17 cellular contexts compared by ENCODE assay signal in the genomic region with DNA sequence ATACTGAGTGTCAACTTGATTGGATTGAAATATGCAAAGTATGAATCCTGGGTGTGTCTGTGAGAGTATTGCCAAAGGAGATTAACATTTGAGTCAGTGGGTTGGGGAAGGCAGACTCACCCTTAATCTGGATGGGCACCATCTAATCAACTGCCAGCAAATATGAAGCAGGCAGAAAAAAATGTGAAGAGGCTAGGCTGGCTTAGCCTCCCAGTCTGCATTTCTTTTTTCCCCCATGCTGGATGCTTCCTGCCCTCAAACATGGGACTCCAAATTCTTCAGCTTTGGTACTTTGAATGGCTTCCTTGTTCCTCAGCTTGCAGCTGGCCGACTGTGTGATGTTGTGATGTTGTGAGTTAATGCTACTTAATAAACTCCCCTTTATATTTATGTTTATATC.
DNase-seq lines count a peak whose midpoint lies in the region; ATAC-seq and TF ChIP-seq lines count a peak whose summit lies in the region.
"Had no signal": no experiment of that assay in that cellular context is flagged by ENCODE, and none has a peak within 500 bp of the region (broad histone marks: within the 10 kb centered on the region; RNA-seq: fewer than 3 reads in every experiment).

No MANE protein-coding gene starts in this region.

- H3K4me3 ChIP-seq in PC-3 (ENCODE audit: low read length) (no peak overlapping the region), cardiac fibroblast (replicated peaks in 1 of 2; ENCODE audit: low read depth in 2 of 2, low read length in 2 of 2) (no peak overlapping the region), neural progenitor cell (no peak overlapping the region)
- H3K4me3 ChIP-seq: GM23248 had no signal

- DNase-seq in HT1080 (ENCODE audit: low read depth) (peak; percentile 3), PC-3 (peak; percentile 71), cardiac fibroblast (ENCODE audit: low read depth in 2 of 2) (peak; percentile 22 to 47), neural progenitor cell (ENCODE audit: low spot score) (peak; percentile 7), occipital lobe (lab: John Stamatoyannopoulos, UW) (no peak), OCI-M2 (lab: John Stamatoyannopoulos, UW; ENCODE audit: unreplicated experiment) (no peak), NCI-H146 (lab: John Stamatoyannopoulos, UW) (no peak)
- DNase-seq: CD8-positive, alpha-beta memory T cell; GF-D8; GM23248; MV-4-11; NCI-H1436; NCI-H2081 treated with DMSO at 0.1 percent for 48 hours; NCI-H345; SHP77 had no signal

- H3K4me2 ChIP-seq in PC-3 (ENCODE audit: low read length) (peak overlapping the region; percentile 50), neural progenitor cell (no peak overlapping the region)
- H3K4me2 ChIP-seq: KMS-11 had no signal

- H3K4me3 Mint-ChIP-seq in neural progenitor cell: no peak overlapping the region
- H3K4me3 Mint-ChIP-seq: CD8-positive, alpha-beta memory T cell had no signal

- H3K79me2 ChIP-seq in PC-3 (ENCODE audit: low read length): no peaks in the 10 kb centered on the region
- H3K79me2 ChIP-seq in neural progenitor cell (ENCODE audit: low read depth): no peaks in the 10 kb centered on the region

- H3K9me2 ChIP-seq in PC-3 (replicated peaks; ENCODE audit: low read length): no peaks in the 10 kb centered on the region

- no peaks in the 10 kb centered on the region for H3K27me3 Mint-ChIP-seq in neural progenitor cell (ENCODE audit: insufficient read depth, low read depth)
- H3K27me3 Mint-ChIP-seq: CD8-positive, alpha-beta memory T cell had no signal

- ATAC-seq in PC-3: no peak; the same call in 1 of the 2 replicates

- H3K9ac ChIP-seq in PC-3 (ENCODE audit: low read length) (no peak overlapping the region), neural progenitor cell (no peak overlapping the region)
- H3K9ac ChIP-seq: GM23248, KMS-11 had no signal

- H2AFZ ChIP-seq in PC-3 (ENCODE audit: low read length) (no peak overlapping the region), neural progenitor cell (replicated peaks) (no peak overlapping the region)
- H2AFZ ChIP-seq: GM23248 had no signal

- no peaks in the 10 kb centered on the region for H3K27me3 ChIP-seq in PC-3 (ENCODE audit: low read length)
- no peaks in the 10 kb centered on the region for H3K27me3 ChIP-seq in neural progenitor cell

- peaks cover 12% of the 10 kb centered on the region for H3K4me1 Mint-ChIP-seq in neural progenitor cell
- H3K4me1 Mint-ChIP-seq: CD8-positive, alpha-beta memory T cell had no signal

- H4K20me1 ChIP-seq in PC-3 (ENCODE audit: low read length) (no peaks in the 10 kb centered on the region), neural progenitor cell (ENCODE audit: low read depth) (no peaks in the 10 kb centered on the region)

- TF ChIP-seq CTCF in PC-3 (conservative IDR thresholded peaks at IDR 0.05; ENCODE audit: low read depth, low read length) (no peak), cardiac fibroblast (IDR thresholded peaks at IDR 0.05; ENCODE audit: low read depth, low read length) (no peak), neural progenitor cell (IDR thresholded peaks at IDR 0.05) (no peak)

- CTCF ChIA-PET in PC-3 (lab: Charles Lee): no interaction called here

- H3K9me3 ChIP-seq in PC-3 (ENCODE audit: low read length) (no peaks in the 10 kb centered on the region), neural progenitor cell (ENCODE audit: low read depth) (no peaks in the 10 kb centered on the region)

- peaks cover 10% of the 10 kb centered on the region for H3K9me3 Mint-ChIP-seq in neural progenitor cell

- H3K27ac Mint-ChIP-seq in neural progenitor cell: no peak overlapping the region
- H3K27ac Mint-ChIP-seq: CD8-positive, alpha-beta memory T cell had no signal

- POLR2A ChIA-PET in PC-3 (lab: Charles Lee; ENCODE audit: unreplicated experiment): no interaction called here

- no peaks in the 10 kb centered on the region for H3K36me3 Mint-ChIP-seq in neural progenitor cell
- H3K36me3 Mint-ChIP-seq: CD8-positive, alpha-beta memory T cell had no signal

- H3K4me1 ChIP-seq in PC-3 (ENCODE audit: insufficient read depth, low read length) (peaks cover 37% of the 10 kb centered on the region), neural progenitor cell (peaks cover 8% of the 10 kb centered on the region)

- BruUV-seq in PC-3 (replicated peaks; lab: Mats Ljungman, UMichigan): no TSS peak

- H3K36me3 ChIP-seq in PC-3 (ENCODE audit: low read depth, low read length): no peaks in the 10 kb centered on the region
- H3K36me3 ChIP-seq in neural progenitor cell: no peaks in the 10 kb centered on the region

- peak overlapping the region; percentile 74 for H3K27ac ChIP-seq in PC-3 (ENCODE audit: low read length)
- H3K27ac ChIP-seq in neural progenitor cell: no peak overlapping the region
- H3K27ac ChIP-seq: GM23248, HL-60, KMS-11 had no signal

- intact Hi-C loops in PC-3 (cut with micrococcal nuclease): no loop called here

- H3F3A ChIP-seq in PC-3 (ENCODE audit: low read length, unreplicated experiment) (no peaks in the 10 kb centered on the region), neural progenitor cell (ENCODE audit: low read depth) (peaks cover 8% of the 10 kb centered on the region)

Comparison
In these comparisons a context has a peak if more than half of its experiments do, and no peak if none do; other contexts are left out.
1. DNase-seq: peak in HT1080 (single experiment), PC-3 (single experiment), cardiac fibroblast (2 of 2) and neural progenitor cell (single experiment); none in occipital lobe (single experiment), OCI-M2 (single experiment) and NCI-H146 (single experiment).